In the genomic region with DNA sequence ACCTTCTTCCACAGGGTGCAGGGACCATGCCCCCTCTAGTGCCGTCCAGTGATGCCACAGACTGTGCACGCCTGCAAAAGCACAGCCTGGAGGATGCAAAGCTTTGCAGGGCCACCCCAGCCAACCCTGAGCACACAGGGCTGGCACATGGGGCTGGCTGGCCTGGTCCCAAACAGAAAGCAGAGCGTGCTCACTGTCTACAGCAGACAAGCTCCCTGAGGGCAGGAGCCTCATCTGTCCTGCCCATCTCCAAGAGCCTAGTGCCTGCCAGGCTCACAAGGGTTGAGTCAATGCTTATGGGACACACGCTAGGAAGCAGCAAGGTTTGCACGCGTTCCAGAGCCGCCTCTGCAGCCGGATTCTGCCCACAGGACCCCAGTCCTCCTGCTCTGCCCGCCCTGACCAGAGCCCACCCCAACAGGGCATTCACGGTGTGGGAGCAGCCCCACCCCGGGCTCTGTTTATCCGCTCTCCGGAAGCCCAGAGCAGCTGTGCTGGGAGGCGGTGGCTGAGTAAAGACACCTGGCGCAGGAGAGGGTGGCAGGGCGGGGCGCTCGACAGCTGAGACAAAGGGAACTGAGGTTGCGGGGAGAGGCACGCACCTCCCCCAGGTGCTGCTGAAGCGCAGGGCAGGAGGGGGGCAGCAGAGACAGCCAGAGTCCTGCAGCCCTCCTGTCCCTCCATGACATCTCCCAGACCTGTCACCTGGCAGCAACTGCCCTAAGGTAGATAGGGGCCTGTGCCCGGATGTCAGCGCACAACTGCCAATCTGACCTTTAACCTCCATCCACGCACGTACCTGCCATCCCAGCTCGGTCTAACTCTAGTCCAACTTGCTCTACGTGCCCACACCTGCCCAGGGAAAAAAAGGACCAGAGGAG, we compare ENCODE assay signal across 8 cellular contexts. TPM values are rescaled to one million over a fixed set of nuclear protein-coding genes. Genes with fewer than 3 reads are reported as not detected.
DNase-seq lines count a peak whose midpoint lies in the region; ATAC-seq and TF ChIP-seq lines count a peak whose summit lies in the region.

No MANE protein-coding gene starts in this region.

- CTCF ChIA-PET in CD4-positive, alpha-beta memory T cell (lab: Charles Lee; ENCODE audit: partially characterized antibody): interaction anchor here (1.2 to 3.7 kb wide), 5 partner anchors 11 to 44 kb away, joined by 5 to 27 read pairs (median 15); no protein-coding TSS in a partner anchor
- CTCF ChIA-PET in activated CD4-positive, alpha-beta memory T cell treated with anti-CD3 and anti-CD28 coated beads, Interleukin-2, amount 10 ng/mL, durations not matched to agents 7 days and 5 days (lab: Charles Lee): interaction anchor here (1.4 to 2.1 kb wide), 5 partner anchors 10 to 45 kb away, joined by 4 to 7 read pairs (median 5); no protein-coding TSS in a partner anchor

- ATAC-seq in lower lobe of right lung: no peak
- no peak for ATAC-seq in GM21825 (IDR thresholded peaks at IDR 0.05; ENCODE audit: unreplicated experiment)
- ATAC-seq in HG03460 (IDR thresholded peaks at IDR 0.05; ENCODE audit: unreplicated experiment): no peak

- peak overlapping the region; percentile 87 to 97 (median 94) for H3K27ac Mint-ChIP-seq in CD4-positive, alpha-beta memory T cell
- peak overlapping the region; percentile 60 for H3K27ac Mint-ChIP-seq in activated CD4-positive, alpha-beta memory T cell treated with anti-CD3 and anti-CD28 coated beads, Interleukin-2, amount 10 ng/mL, durations not matched to agents 7 days and 5 days

- H3K27me3 Mint-ChIP-seq in CD4-positive, alpha-beta memory T cell: peaks cover 5 to 16% of the 10 kb centered on the region in 2 donors
- peaks cover 19% of the 10 kb centered on the region for H3K27me3 Mint-ChIP-seq in activated CD4-positive, alpha-beta memory T cell treated with anti-CD3 and anti-CD28 coated beads, Interleukin-2, amount 10 ng/mL, durations not matched to agents 7 days and 5 days

- H3K27ac ChIP-seq in CD4-positive, alpha-beta memory T cell (ENCODE audit: low read depth, low read length): peak overlapping the region; percentile 63
- H3K27ac ChIP-seq in lower lobe of right lung: no peak overlapping the region

- H3K4me1 ChIP-seq in CD4-positive, alpha-beta memory T cell (ENCODE audit: insufficient read depth, low read length): peaks cover 43% of the 10 kb centered on the region
- peaks cover 24% of the 10 kb centered on the region for H3K4me1 ChIP-seq in lower lobe of right lung

- peak overlapping the region in 1 of 2 donors; percentile 34 for H3K4me3 ChIP-seq in CD4-positive, alpha-beta memory T cell (ENCODE audit: low read length in 2 of 2)
- H3K4me3 ChIP-seq in lower lobe of right lung: peak overlapping the region; percentile 54

- peaks cover 0 to 3% (median 0%) of the 10 kb centered on the region in 8 donors for H3K9me3 Mint-ChIP-seq in CD4-positive, alpha-beta memory T cell
- no peaks in the 10 kb centered on the region for H3K9me3 Mint-ChIP-seq in activated CD4-positive, alpha-beta memory T cell treated with anti-CD3 and anti-CD28 coated beads, Interleukin-2, amount 10 ng/mL, durations not matched to agents 7 days and 5 days

- peak overlapping the region; percentile 83 to 94 (median 88) for H3K4me3 Mint-ChIP-seq in CD4-positive, alpha-beta memory T cell
- peak overlapping the region; percentile 83 for H3K4me3 Mint-ChIP-seq in activated CD4-positive, alpha-beta memory T cell treated with anti-CD3 and anti-CD28 coated beads, Interleukin-2, amount 10 ng/mL, durations not matched to agents 7 days and 5 days

- no peak for TF ChIP-seq CTCF in lower lobe of right lung (IDR thresholded peaks at IDR 0.05)

- no peaks in the 10 kb centered on the region for H3K36me3 ChIP-seq in CD4-positive, alpha-beta memory T cell (ENCODE audit: insufficient read depth, low read length)
- no peaks in the 10 kb centered on the region for H3K36me3 ChIP-seq in lower lobe of right lung

- DNase-seq in CD4-positive, alpha-beta memory T cell: peak; percentile 22 to 61 (median 58)
- DNase-seq in NCI-H1105 (lab: John Stamatoyannopoulos, UW): peak; percentile 71
- DNase-seq in activated CD4-positive, alpha-beta memory T cell treated with anti-CD3 and anti-CD28 coated beads, Interleukin-2, amount 10 ng/mL, durations not matched to agents 7 days and 5 days: peak; percentile 28
- no peak for DNase-seq in lower lobe of right lung
- no peak for DNase-seq in T1000 (lab: John Stamatoyannopoulos, UW)
- DNase-seq in MV-4-11 (lab: John Stamatoyannopoulos, UW): no peak

- H3K27me3 ChIP-seq in CD4-positive, alpha-beta memory T cell (ENCODE audit: insufficient read depth, low read length): peaks cover 15% of the 10 kb centered on the region
- H3K27me3 ChIP-seq in lower lobe of right lung (ENCODE audit: low read depth): peaks cover 48% of the 10 kb centered on the region

- intact Hi-C loops in CD4-positive, alpha-beta memory T cell (cut with micrococcal nuclease): loop anchor here (1.0 to 10.0 kb wide), 2 partner anchors 12 to 111 kb away; a partner anchor contains a TSS
- intact Hi-C loops in lower lobe of right lung (cut with DNase I): no loop called here

- H3K36me3 Mint-ChIP-seq in CD4-positive, alpha-beta memory T cell: peaks cover 0 to 2% of the 10 kb centered on the region in 2 donors
- H3K36me3 Mint-ChIP-seq in activated CD4-positive, alpha-beta memory T cell treated with anti-CD3 and anti-CD28 coated beads, Interleukin-2, amount 10 ng/mL, durations not matched to agents 7 days and 5 days (ENCODE audit: low read depth): peaks cover 2% of the 10 kb centered on the region

- no peaks in the 10 kb centered on the region for H3K9me3 ChIP-seq in CD4-positive, alpha-beta memory T cell (ENCODE audit: control insufficient read depth in 1 of 2, low read length in 2 of 2)
- no peaks in the 10 kb centered on the region for H3K9me3 ChIP-seq in lower lobe of right lung

- POLR2A ChIA-PET in CD4-positive, alpha-beta memory T cell (lab: Charles Lee; ENCODE audit: partially characterized antibody): interaction anchor here (1.0 to 4.5 kb wide), 13 partner anchors 11 to 137 kb away, joined by 3 to 38 read pairs (median 5); a partner anchor contains a TSS
- POLR2A ChIA-PET in activated CD4-positive, alpha-beta memory T cell treated with anti-CD3 and anti-CD28 coated beads, Interleukin-2, amount 10 ng/mL, durations not matched to agents 7 days and 5 days (lab: Charles Lee): interaction anchor here (0.6 to 1.3 kb wide), 4 partner anchors 9 to 80 kb away, joined by 3 to 4 read pairs (median 3); a partner anchor contains a TSS

- H3K4me1 Mint-ChIP-seq in CD4-positive, alpha-beta memory T cell: peaks cover 18 to 48% (median 43%) of the 10 kb centered on the region in 4 donors
- peaks cover 29% of the 10 kb centered on the region for H3K4me1 Mint-ChIP-seq in activated CD4-positive, alpha-beta memory T cell treated with anti-CD3 and anti-CD28 coated beads, Interleukin-2, amount 10 ng/mL, durations not matched to agents 7 days and 5 days

RNA-seq across cellular contexts. Expression of a gene that starts 4.3 kb away (rescaled TPM):
- total RNA-seq in CD4-positive, alpha-beta memory T cell: 1 to 10 TPM; 2.3 to 2.6 TPM
- polyA plus RNA-seq in CD4-positive, alpha-beta memory T cell: 1 to 10 TPM; 1.8 to 2.4 TPM
- under 1 TPM; 0.15 to 0.38 TPM for total RNA-seq in activated CD4-positive, alpha-beta memory T cell treated with anti-CD3 and anti-CD28 coated beads, Interleukin-2, amount 10 ng/mL, durations not matched to agents 7 days and 5 days
- total RNA-seq in lower lobe of right lung: 2.4 TPM

RNA-seq across cellular contexts. Expression of a gene that starts 17.0 kb away (rescaled TPM):
- 1 to 10 TPM; 4.0 to 4.6 TPM for total RNA-seq in CD4-positive, alpha-beta memory T cell
- polyA plus RNA-seq in CD4-positive, alpha-beta memory T cell: 10 to 100 TPM in 1 of 2 donors, 1 to 10 TPM in 1; 6.6 to 14.9 TPM
- total RNA-seq in activated CD4-positive, alpha-beta memory T cell treated with anti-CD3 and anti-CD28 coated beads, Interleukin-2, amount 10 ng/mL, durations not matched to agents 7 days and 5 days: 10 to 100 TPM; 27.7 to 30.2 TPM
- 15.1 TPM for total RNA-seq in lower lobe of right lung

RNA-seq across cellular contexts. Expression of a gene that starts 50.5 kb away (rescaled TPM):
- 10 to 100 TPM; 29.3 to 29.9 TPM for total RNA-seq in CD4-positive, alpha-beta memory T cell
- 10 to 100 TPM; 16.9 to 36.6 TPM for polyA plus RNA-seq in CD4-positive, alpha-beta memory T cell
- total RNA-seq in activated CD4-positive, alpha-beta memory T cell treated with anti-CD3 and anti-CD28 coated beads, Interleukin-2, amount 10 ng/mL, durations not matched to agents 7 days and 5 days: 1 to 10 TPM; 7.9 to 8.6 TPM
- total RNA-seq in lower lobe of right lung: 0.38 TPM

RNA-seq across cellular contexts. Expression of a gene that starts 54.4 kb away (rescaled TPM):
- 10 to 100 TPM; 71.2 to 75.8 TPM for total RNA-seq in CD4-positive, alpha-beta memory T cell
- polyA plus RNA-seq in CD4-positive, alpha-beta memory T cell: 10 to 100 TPM; 17.8 to 22.8 TPM
- 10 to 100 TPM; 51.2 to 53.3 TPM for total RNA-seq in activated CD4-positive, alpha-beta memory T cell treated with anti-CD3 and anti-CD28 coated beads, Interleukin-2, amount 10 ng/mL, durations not matched to agents 7 days and 5 days
- 42.4 TPM for total RNA-seq in lower lobe of right lung

Comparison
In these comparisons a context has a peak if more than half of its experiments do, and no peak if none do; other contexts are left out.
1. DNase-seq: peak in CD4-positive, alpha-beta memory T cell (5 of 5), NCI-H1105 (single experiment) and activated CD4-positive, alpha-beta memory T cell treated with anti-CD3 and anti-CD28 coated beads, Interleukin-2, amount 10 ng/mL, durations not matched to agents 7 days and 5 days (single experiment); none in lower lobe of right lung (single experiment), T1000 (single experiment) and MV-4-11 (single experiment).